In genomic region chr10:75962395-75963061, GRCh38 we compare ENCODE assay signal across 33 cellular contexts.
DNase-seq lines count a peak whose midpoint lies in the region; ATAC-seq, FAIRE-seq and TF ChIP-seq lines count a peak whose summit lies in the region.
"Had no signal": no experiment of that assay in that cellular context is flagged by ENCODE, and none has a peak within 500 bp of the region (broad histone marks: within the 10 kb centered on the region; RNA-seq: fewer than 3 reads in every experiment).

No MANE protein-coding gene starts in this region.

- TF ChIP-seq RAD21 in HepG2 (CRISPR knock-in tag; IDR thresholded peaks at IDR 0.05): no peak

- in situ Hi-C loops in HepG2 (cut with HindIII; ENCODE audit: extremely low pct_ligation_motif_present, low pct_unique_long_range_greater_than_20kb): no loop called here

- H3K9me3 ChIP-seq in HepG2 (ENCODE audit: low read length): no peaks in the 10 kb centered on the region
- no peaks in the 10 kb centered on the region for H3K9me3 ChIP-seq in mesenchymal stem cell (ENCODE audit: control insufficient read depth, low read length)
- no peaks in the 10 kb centered on the region for H3K9me3 ChIP-seq in uterus
- H3K9me3 ChIP-seq: A549; BE2C; BLaER1; BLaER1 treated with 17β-estradiol and CSF1 and Interleukin-3, amounts not matched to agents 10 nM and 100 nM; Caco-2 had no signal

- TF ChIP-seq POLR2A in HepG2 (IDR thresholded peaks at IDR 0.05; ENCODE audit: insufficient read depth in 1 of 2, low read depth in 2 of 2, low read length in 2 of 2) (no peak), uterus (IDR thresholded peaks at IDR 0.05) (no peak)

- H3K23ac ChIP-seq in mesenchymal stem cell (ENCODE audit: low read length in 2 of 2): no peak overlapping the region

- H2AFZ ChIP-seq in HepG2 (ENCODE audit: low read length) (no peak overlapping the region), mesenchymal stem cell (ENCODE audit: low read depth, low read length) (no peak overlapping the region)

- H2BK5ac ChIP-seq in mesenchymal stem cell (ENCODE audit: low read depth, low read length, poor library complexity, severe bottlenecking): no peak overlapping the region

- H3K27me3 ChIP-seq in HepG2 (ENCODE audit: control insufficient read depth in 1 of 2, insufficient read depth in 2 of 2, low read length in 2 of 2) (no peaks in the 10 kb centered on the region), mesenchymal stem cell (ENCODE audit: control insufficient read depth in 1 of 2, insufficient read depth in 1 of 2, low read length in 2 of 2) (peaks cover 0 to 9% of the 10 kb centered on the region in 2 experiments), uterus (no peaks in the 10 kb centered on the region)
- H3K27me3 ChIP-seq: BE2C; BLaER1; BLaER1 treated with 17β-estradiol and CSF1 and Interleukin-3, amounts not matched to agents 10 nM and 100 nM had no signal

- TF ChIP-seq CTCF in HepG2 (CRISPR knock-in tag; IDR thresholded peaks at IDR 0.05): no peak
- no peak for TF ChIP-seq CTCF in uterus (IDR thresholded peaks at IDR 0.05)

- ATAC-seq in HepG2: peak; percentile 70
- ATAC-seq: A549; CD8-positive, alpha-beta T cell had no signal

- no peak overlapping the region for H2BK12ac ChIP-seq in mesenchymal stem cell (ENCODE audit: low read length in 2 of 2)

- POLR2A ChIA-PET in HepG2 (lab: Yijun Ruan, JAX): no interaction called here

- no peak overlapping the region for H2BK15ac ChIP-seq in mesenchymal stem cell (ENCODE audit: low read depth, poor library complexity, severe bottlenecking)

- CTCF ChIA-PET in HepG2 (lab: Yijun Ruan, JAX; ENCODE audit: low intra/inter-chr PET ratio, low total read pairs): no interaction called here

- no peak overlapping the region for H4K91ac ChIP-seq in mesenchymal stem cell (ENCODE audit: low read length)

- no peaks in the 10 kb centered on the region for H4K20me1 ChIP-seq in HepG2 (ENCODE audit: insufficient read depth, low read length)
- H4K20me1 ChIP-seq: BLaER1; BLaER1 treated with 17β-estradiol and CSF1 and Interleukin-3, amounts not matched to agents 10 nM and 100 nM had no signal

- no peak for FAIRE-seq in HepG2 (lab: Jason Lieb, UNC)
- FAIRE-seq: A204.1, A549, D721Med had no signal

- TF ChIP-seq EP300 in HepG2 (IDR thresholded peaks at IDR 0.05; ENCODE audit: low read depth in 2 of 2, low read length in 2 of 2) (peak in 1 of 2 experiments; percentile 75; a peak in 2 of 4 replicates), HepG2 (CRISPR knock-in tag; IDR thresholded peaks at IDR 0.05; ENCODE audit: borderline replicate concordance) (no peak)

- WGBS in HepG2 (ENCODE audit: low lambda C conversion rate): 52% methylated on average over 5 of the region's 5 CpGs
- 100% methylated on average over 4 of the region's 5 CpGs for WGBS in mesenchymal stem cell

- no peak overlapping the region for H3K4ac ChIP-seq in mesenchymal stem cell (ENCODE audit: low read depth in 1 of 2, low read length in 2 of 2)

- no peak overlapping the region for H3K18ac ChIP-seq in mesenchymal stem cell (ENCODE audit: low read depth in 1 of 2, low read length in 2 of 2)

- no peak overlapping the region for H2AK5ac ChIP-seq in mesenchymal stem cell (ENCODE audit: low read length, severe bottlenecking)

- intact Hi-C loops in HepG2 (cut with micrococcal nuclease; ENCODE audit: unreplicated experiment) (no loop called here), uterus (cut with DNase I; ENCODE audit: low total_unique reads) (no loop called here)

- H3K4me1 ChIP-seq in HepG2 (ENCODE audit: insufficient read depth, low read length): peaks cover 39% of the 10 kb centered on the region
- peaks cover 3% of the 10 kb centered on the region for H3K4me1 ChIP-seq in mesenchymal stem cell (ENCODE audit: control insufficient read depth, insufficient read depth, low read depth, low read length)
- no peaks in the 10 kb centered on the region for H3K4me1 ChIP-seq in uterus
- H3K4me1 ChIP-seq: A549; BE2C; BLaER1; BLaER1 treated with 17β-estradiol and CSF1 and Interleukin-3, amounts not matched to agents 10 nM and 100 nM; Caco-2 had no signal

- H3K27ac ChIP-seq in HepG2 (ENCODE audit: extremely low read length, insufficient read depth, low read length) (peak overlapping the region; percentile 41), mesenchymal stem cell (ENCODE audit: low read length, poor library complexity, severe bottlenecking) (no peak overlapping the region), uterus (no peak overlapping the region)
- H3K27ac ChIP-seq: 22Rv1; A549; BLaER1; BLaER1 treated with 17β-estradiol and CSF1 and Interleukin-3, amounts not matched to agents 10 nM and 100 nM; C4-2B had no signal

- H3K4me2 ChIP-seq in HepG2 (ENCODE audit: low read depth, low read length): no peak overlapping the region
- no peak overlapping the region for H3K4me2 ChIP-seq in mesenchymal stem cell (ENCODE audit: low read length, poor library complexity, severe bottlenecking)
- H3K4me2 ChIP-seq: A549; BLaER1; BLaER1 treated with 17β-estradiol and CSF1 and Interleukin-3, amounts not matched to agents 10 nM and 100 nM had no signal

- DNase-seq in NCI-H82 (lab: John Stamatoyannopoulos, UW) (peak; percentile 47), NCI-H82 treated with DMSO at 0.1 percent for 48 hours (lab: John Stamatoyannopoulos, UW; ENCODE audit: unreplicated experiment) (no peak), HepG2 (ENCODE audit: low spot score) (no peak), mesenchymal stem cell (no peak), uterus (no peak), SW 1271 (lab: John Stamatoyannopoulos, UW) (no peak)
- DNase-seq: 8988T; ACHN; AML-193; BE2C; C1 segment of cervical spinal cord; Caco-2; Calu3; CD4-positive, alpha-beta memory T cell; CD4-positive, alpha-beta T cell; CD4-positive, CD25-positive, alpha-beta regulatory T cell; CD8-positive, alpha-beta memory T cell; CD8-positive, alpha-beta T cell; COR-L47; DMS 273 treated with DMSO at 0.1 percent for 48 hours; DMS153; DMS53; DMS79; DMS79 treated with DMSO at 0.1 percent for 48 hours; DND-41; EL had no signal

- no peak overlapping the region for H3K14ac ChIP-seq in mesenchymal stem cell (ENCODE audit: low read length in 2 of 2)

- BruUV-seq in HepG2 (replicated peaks; lab: Mats Ljungman, UMichigan): no TSS peak

- H3K79me2 ChIP-seq in HepG2 (ENCODE audit: insufficient read depth, low read length): no peaks in the 10 kb centered on the region

- H3K36me3 ChIP-seq in HepG2 (replicated peaks in 1 of 2; ENCODE audit: control insufficient read depth in 1 of 2, insufficient read depth in 2 of 2, low read length in 2 of 2) (no peaks in the 10 kb centered on the region), mesenchymal stem cell (ENCODE audit: control insufficient read depth in 1 of 2, insufficient read depth in 2 of 2, low read depth in 1 of 2, low read length in 2 of 2) (no peaks in the 10 kb centered on the region), uterus (no peaks in the 10 kb centered on the region)
- H3K36me3 ChIP-seq: BE2C; BLaER1; BLaER1 treated with 17β-estradiol and CSF1 and Interleukin-3, amounts not matched to agents 10 nM and 100 nM had no signal

- H2BK120ac ChIP-seq in mesenchymal stem cell (ENCODE audit: low read depth, low read length): no peak overlapping the region

- no peaks in the 10 kb centered on the region for H3K79me1 ChIP-seq in mesenchymal stem cell (replicated peaks; ENCODE audit: low read length, poor library complexity, severe bottlenecking)

- no peak overlapping the region for H3K9ac ChIP-seq in HepG2 (ENCODE audit: insufficient read depth, low read depth, low read length)
- no peak overlapping the region for H3K9ac ChIP-seq in mesenchymal stem cell (ENCODE audit: low read length)
- H3K9ac ChIP-seq: BLaER1; BLaER1 treated with 17β-estradiol and CSF1 and Interleukin-3, amounts not matched to agents 10 nM and 100 nM had no signal

- H3K4me3 ChIP-seq in HepG2 (replicated peaks in 1 of 3; ENCODE audit: insufficient read depth in 1 of 3, low read depth in 2 of 3, low read length in 3 of 3) (no peak overlapping the region), mesenchymal stem cell (ENCODE audit: insufficient read depth in 1 of 2, low read depth in 1 of 2, low read length in 2 of 2) (no peak overlapping the region), uterus (no peak overlapping the region)
- H3K4me3 ChIP-seq: A549; BLaER1; BLaER1 treated with 17β-estradiol and CSF1 and Interleukin-3, amounts not matched to agents 10 nM and 100 nM had no signal

- H4K8ac ChIP-seq in mesenchymal stem cell (ENCODE audit: low read length): peak overlapping the region; percentile 30

TF ChIP-seq in HepG2, 621 proteins besides CTCF, POLR2A, EP300 and RAD21 (continues in another document):
- TF ChIP-seq ELF3 (CRISPR knock-in tag; IDR thresholded peaks at IDR 0.05): peak; percentile 24; the same call in 1 of the 2 replicates
- no peak for TF ChIP-seq ZNF776 (CRISPR knock-in tag; IDR thresholded peaks at IDR 0.05)
- no peak for TF ChIP-seq ZNF800 (CRISPR knock-in tag; IDR thresholded peaks at IDR 0.05)
- TF ChIP-seq CHD2 (IDR thresholded peaks at IDR 0.05; ENCODE audit: low read depth, low read length): no peak
- peak; percentile 79 for TF ChIP-seq ARNTL (CRISPR knock-in tag; IDR thresholded peaks at IDR 0.05)
- no peak for TF ChIP-seq ATF4 (CRISPR knock-in tag; IDR thresholded peaks at IDR 0.05)
- no peak for TF ChIP-seq SIX4 (CRISPR knock-in tag; IDR thresholded peaks at IDR 0.05)
- peak; percentile 14; the same call in 1 of the 2 replicates for TF ChIP-seq SOX5 (CRISPR knock-in tag; IDR thresholded peaks at IDR 0.05; ENCODE audit: borderline replicate concordance)
